In the genomic region with DNA sequence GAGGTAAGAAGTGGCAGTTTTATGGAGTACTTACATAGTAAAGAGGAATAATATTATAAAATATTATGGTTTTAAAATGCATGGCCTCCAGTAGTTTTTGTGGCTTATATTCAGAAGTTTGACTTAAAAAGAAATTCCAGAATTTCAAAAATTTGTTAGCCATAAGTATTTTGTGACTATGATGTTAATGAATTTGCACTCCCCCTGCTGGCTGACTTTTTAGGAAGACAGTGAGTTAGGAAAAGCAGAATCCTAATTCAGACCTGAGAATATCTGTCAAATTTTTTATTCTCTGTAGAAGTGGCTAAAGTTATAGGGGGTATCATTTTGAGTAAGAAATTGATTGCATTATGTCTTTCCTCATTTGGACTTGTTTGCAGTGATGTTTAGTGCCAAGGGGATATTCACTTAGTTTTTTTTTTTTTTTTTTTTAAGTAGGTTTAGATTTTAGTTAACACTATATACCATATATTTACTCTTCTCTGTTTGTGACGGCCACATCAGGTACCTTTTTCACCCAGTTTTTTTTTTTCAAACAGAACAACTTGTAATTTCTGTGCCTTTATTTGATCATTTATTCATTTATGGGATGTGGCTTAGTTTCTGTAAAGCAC, we compare ENCODE assay signal across 9 cellular contexts. TPM values are rescaled to one million over a fixed set of nuclear protein-coding genes. Genes with fewer than 3 reads are reported as not detected.
DNase-seq lines count a peak whose midpoint lies in the region; ATAC-seq and TF ChIP-seq lines count a peak whose summit lies in the region.
"Had no signal": no experiment of that assay in that cellular context is flagged by ENCODE, and none has a peak within 500 bp of the region (broad histone marks: within the 10 kb centered on the region; RNA-seq: fewer than 3 reads in every experiment).

No MANE protein-coding gene starts in this region.

- no peak overlapping the region for H3K4me3 ChIP-seq in WERI-Rb-1 (ENCODE audit: low read depth, low read length)
- H3K4me3 ChIP-seq in uterus, result no peak overlapping the region
- H3K4me3 ChIP-seq: ovary had no signal

- no peak for ATAC-seq in HG02981 (IDR thresholded peaks at IDR 0.05; ENCODE audit: unreplicated experiment)

- TF ChIP-seq POLR2A in uterus (IDR thresholded peaks at IDR 0.05), result no peak

- intact Hi-C loops in uterus (cut with DNase I; ENCODE audit: low total_unique reads), result no loop called here

- peak; percentile 57 for TF ChIP-seq CTCF in WERI-Rb-1 (IDR thresholded peaks at IDR 0.05; ENCODE audit: low read depth, low read length)
- peak; percentile 42 to 56 (median 44) for TF ChIP-seq CTCF in uterus (IDR thresholded peaks at IDR 0.05)

- no peaks in the 10 kb centered on the region for H3K4me1 ChIP-seq in uterus

- DNase-seq in NCI-H1436 (lab: John Stamatoyannopoulos, UW) (peak; percentile 16), NCI-H1436 treated with DMSO at 0.1 percent for 48 hours (lab: John Stamatoyannopoulos, UW) (no peak), HT-29 (ENCODE audit: low spot score) (peak; percentile 76), WERI-Rb-1 (peak; percentile 40), hepatic stellate cell (ENCODE audit: low spot score) (peak; percentile 24), uterus (peak in 1 of 2 donors; percentile 27), DMS153 treated with DMSO at 0.1 percent for 48 hours (lab: John Stamatoyannopoulos, UW; ENCODE audit: unreplicated experiment) (no peak)

- H3K27me3 ChIP-seq in WERI-Rb-1 (ENCODE audit: insufficient read depth, low read depth, severe bottlenecking), result no peaks in the 10 kb centered on the region
- H3K27me3 ChIP-seq in uterus, result no peaks in the 10 kb centered on the region
- H3K27me3 ChIP-seq: ovary had no signal

- no peak overlapping the region for H3K27ac ChIP-seq in WERI-Rb-1
- no peak overlapping the region for H3K27ac ChIP-seq in uterus
- H3K27ac ChIP-seq: ovary had no signal

- H3K9me3 ChIP-seq in WERI-Rb-1 (ENCODE audit: severe bottlenecking) (no peaks in the 10 kb centered on the region), uterus (no peaks in the 10 kb centered on the region)
- H3K9me3 ChIP-seq: ovary had no signal

- H3K36me3 ChIP-seq in WERI-Rb-1 (peaks cover 5% of the 10 kb centered on the region), uterus (no peaks in the 10 kb centered on the region)
- H3K36me3 ChIP-seq: ovary had no signal

RNA-seq across cellular contexts. Expression of gene ZFAND3, which starts 40.8 kb away (rescaled TPM):
- 16.8 and 19.6 TPM in 2 replicates for total RNA-seq in HT-29 (2014; rRNA removed; shearing (Covaris generic))
- 10 to 100 TPM in 3 of 4 donors, 1 to 10 TPM in 1; 5.0 to 81.9 (median 54.6) TPM for total RNA-seq in uterus

Comparison
In these comparisons a context has a peak if more than half of its experiments do, and no peak if none do; other contexts are left out.
1. DNase-seq: peak in NCI-H1436 (single experiment), HT-29 (single experiment), WERI-Rb-1 (single experiment) and hepatic stellate cell (single experiment); none in NCI-H1436 treated with DMSO at 0.1 percent for 48 hours (single experiment) and DMS153 treated with DMSO at 0.1 percent for 48 hours (single experiment).